In the genomic region with DNA sequence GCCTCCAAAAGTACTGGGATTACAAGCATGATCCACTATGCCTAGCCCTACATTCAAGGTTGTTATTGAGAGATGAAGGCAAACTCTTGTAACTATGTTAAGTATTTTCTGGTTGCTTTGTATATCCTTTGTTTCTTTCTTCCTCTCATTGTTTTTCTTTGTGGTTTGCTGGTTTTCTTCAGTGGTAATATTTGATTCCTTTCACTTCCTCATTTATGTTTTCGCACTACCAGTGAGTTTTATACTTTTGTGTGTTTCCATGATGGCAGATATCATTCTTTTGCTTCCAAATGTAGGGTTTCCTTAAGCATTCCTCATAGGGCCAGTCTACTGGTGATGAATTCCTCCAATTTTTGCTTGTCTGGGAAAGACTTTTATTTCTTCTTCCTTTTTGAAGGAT, we compare ENCODE assay signal across 12 cellular contexts.
DNase-seq lines count a peak whose midpoint lies in the region; ATAC-seq, FAIRE-seq and TF ChIP-seq lines count a peak whose summit lies in the region.
"Had no signal": no experiment of that assay in that cellular context is flagged by ENCODE, and none has a peak within 500 bp of the region (broad histone marks: within the 10 kb centered on the region; RNA-seq: fewer than 3 reads in every experiment).

No MANE protein-coding gene starts in this region.

- peak overlapping the region; percentile 33 for H3K4me3 Mint-ChIP-seq in activated naive CD8-positive, alpha-beta T cell treated with anti-CD3 and anti-CD28 coated beads, Interleukin-2, amount 50 U/mL, for 24 hours

- H3K9ac ChIP-seq in kidney (ENCODE audit: low read length in 2 of 2): no peak overlapping the region

- peaks cover 3 to 7% of the 10 kb centered on the region in 2 donors for H3K4me1 ChIP-seq in kidney (ENCODE audit: control insufficient read depth in 1 of 2, insufficient read depth in 1 of 2, low read depth in 1 of 2, low read length in 2 of 2)

- H3K36me3 Mint-ChIP-seq in activated naive CD8-positive, alpha-beta T cell treated with anti-CD3 and anti-CD28 coated beads, Interleukin-2, amount 50 U/mL, for 24 hours (ENCODE audit: low read depth): peaks cover 62% of the 10 kb centered on the region

- H3K27me3 Mint-ChIP-seq in activated naive CD8-positive, alpha-beta T cell treated with anti-CD3 and anti-CD28 coated beads, Interleukin-2, amount 50 U/mL, for 24 hours: no peaks in the 10 kb centered on the region

- peaks cover 0 to 6% of the 10 kb centered on the region in 2 donors for H3K9me3 ChIP-seq in kidney (ENCODE audit: control insufficient read depth in 1 of 2, low read length in 2 of 2)

- peaks cover 93% of the 10 kb centered on the region for H3K4me1 Mint-ChIP-seq in activated naive CD8-positive, alpha-beta T cell treated with anti-CD3 and anti-CD28 coated beads, Interleukin-2, amount 50 U/mL, for 24 hours

- no peak for TF ChIP-seq CTCF in kidney (IDR thresholded peaks at IDR 0.05; ENCODE audit: borderline replicate concordance, extremely low read depth, insufficient read depth)

- intact Hi-C loops in kidney (cut with DNase I): no loop called here

- no peak for DNase-seq in activated naive CD8-positive, alpha-beta T cell treated with anti-CD3 and anti-CD28 coated beads, Interleukin-2, amount 50 U/mL, for 24 hours
- DNase-seq in DMS53 treated with DMSO at 0.1 percent for 48 hours (lab: John Stamatoyannopoulos, UW; ENCODE audit: unreplicated experiment) (no peak), DMS53 (lab: John Stamatoyannopoulos, UW) (no peak), NCI-H2227 (lab: John Stamatoyannopoulos, UW; ENCODE audit: unreplicated experiment) (no peak), kidney (no peak)
- DNase-seq: cortex of kidney, left lung, NCI-H1092 had no signal

- no peak for FAIRE-seq in kidney (lab: Jason Lieb, UNC)
- FAIRE-seq: TTC549 had no signal

- H3K36me3 ChIP-seq in kidney (ENCODE audit: control insufficient read depth in 1 of 2, insufficient read depth in 2 of 2, low read length in 2 of 2): no peaks in the 10 kb centered on the region
- H3K36me3 ChIP-seq: left lung had no signal

- no peak overlapping the region for H3K4me3 ChIP-seq in kidney (ENCODE audit: low read length in 2 of 2)
- H3K4me3 ChIP-seq: left lung had no signal

- peak overlapping the region; percentile 57 for H3K27ac Mint-ChIP-seq in activated naive CD8-positive, alpha-beta T cell treated with anti-CD3 and anti-CD28 coated beads, Interleukin-2, amount 50 U/mL, for 24 hours

- ATAC-seq in GM18502 (IDR thresholded peaks at IDR 0.05; ENCODE audit: poor library complexity, unreplicated experiment): peak; percentile 85
- ATAC-seq in GM21515 (IDR thresholded peaks at IDR 0.05; ENCODE audit: unreplicated experiment): peak; percentile 76
- peak; percentile 80 for ATAC-seq in HG03439 (IDR thresholded peaks at IDR 0.05; ENCODE audit: unreplicated experiment)
- ATAC-seq in activated naive CD8-positive, alpha-beta T cell treated with anti-CD3 and anti-CD28 coated beads, Interleukin-2, amount 50 U/mL, for 24 hours: no peak
- ATAC-seq: left lung had no signal

- H3K9me3 Mint-ChIP-seq in activated naive CD8-positive, alpha-beta T cell treated with anti-CD3 and anti-CD28 coated beads, Interleukin-2, amount 50 U/mL, for 24 hours: peaks cover 30% of the 10 kb centered on the region

- H3K27ac ChIP-seq in kidney (ENCODE audit: low read depth in 2 of 2, low read length in 2 of 2): no peak overlapping the region
- H3K27ac ChIP-seq: left lung had no signal
